Comparison of ENCODE assay signal across 23 cellular contexts in the genomic region with DNA sequence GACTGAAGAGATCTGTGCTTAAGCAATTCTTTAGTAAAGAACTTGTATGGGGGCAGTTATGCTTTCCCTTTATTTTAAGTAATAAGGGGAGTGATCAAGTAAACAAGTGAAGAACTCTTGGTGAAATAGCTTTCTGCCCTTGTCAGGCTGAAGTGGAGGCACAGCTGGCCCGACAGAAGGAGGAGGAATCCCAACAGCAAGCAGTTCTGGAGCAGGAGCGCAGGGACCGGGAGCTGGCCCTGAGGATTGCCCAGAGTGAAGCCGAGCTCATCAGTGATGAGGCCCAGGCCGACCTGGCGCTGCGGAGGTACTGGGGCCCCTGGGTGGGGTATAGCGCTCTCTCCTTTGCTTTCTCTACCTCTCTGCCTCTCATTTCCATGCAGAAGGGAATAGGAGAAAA.
DNase-seq lines count a peak whose midpoint lies in the region; ATAC-seq and TF ChIP-seq lines count a peak whose summit lies in the region.
"Had no signal": no experiment of that assay in that cellular context is flagged by ENCODE, and none has a peak within 500 bp of the region (broad histone marks: within the 10 kb centered on the region; RNA-seq: fewer than 3 reads in every experiment).

No MANE protein-coding gene starts in this region.

- intact Hi-C loops in MCF 10A (cut with micrococcal nuclease) (loop anchor here (5.0 kb wide), 1 partner anchor 790 kb away; no protein-coding TSS in a partner anchor), mammary epithelial cell (cut with micrococcal nuclease) (no loop called here), left lung (cut with DNase I) (no loop called here)

- H3K9me3 ChIP-seq in mammary epithelial cell (replicated peaks; ENCODE audit: insufficient read depth, low read length) (no peaks in the 10 kb centered on the region), left lung (no peaks in the 10 kb centered on the region), upper lobe of left lung (no peaks in the 10 kb centered on the region), gastroesophageal sphincter (no peaks in the 10 kb centered on the region)
- H3K9me3 ChIP-seq: A549; BLaER1 treated with 17β-estradiol and CSF1 and Interleukin-3, amounts not matched to agents 10 nM and 100 nM; SJSA1 had no signal

- H3K27me3 ChIP-seq in mammary epithelial cell (ENCODE audit: insufficient read depth, low read length) (no peaks in the 10 kb centered on the region), left lung (no peaks in the 10 kb centered on the region), upper lobe of left lung (no peaks in the 10 kb centered on the region), gastroesophageal sphincter (no peaks in the 10 kb centered on the region)
- H3K27me3 ChIP-seq: BLaER1 treated with 17β-estradiol and CSF1 and Interleukin-3, amounts not matched to agents 10 nM and 100 nM; SJSA1 had no signal

- POLR2A ChIA-PET in MCF 10A (lab: Yijun Ruan, JAX) = interaction anchor here (0.7 to 1.2 kb wide), 2 partner anchors 8 to 16 kb away, joined by 4 read pairs; no protein-coding TSS in a partner anchor

- no peaks in the 10 kb centered on the region for H4K20me1 ChIP-seq in mammary epithelial cell (ENCODE audit: insufficient read depth, low read length)
- H4K20me1 ChIP-seq: BLaER1 treated with 17β-estradiol and CSF1 and Interleukin-3, amounts not matched to agents 10 nM and 100 nM had no signal

- peak; percentile 85 for ATAC-seq in left lung
- no peak for ATAC-seq in upper lobe of left lung (ENCODE audit: low FRiP score in 2 of 2)
- no peak for ATAC-seq in GM19455 (IDR thresholded peaks at IDR 0.05; ENCODE audit: unreplicated experiment)
- ATAC-seq in GM19035 (IDR thresholded peaks at IDR 0.05; ENCODE audit: unreplicated experiment) = no peak
- ATAC-seq in gastroesophageal sphincter = no peak

- no peak overlapping the region for H3K9ac ChIP-seq in mammary epithelial cell (ENCODE audit: insufficient read depth, low read length)
- H3K9ac ChIP-seq: BLaER1 treated with 17β-estradiol and CSF1 and Interleukin-3, amounts not matched to agents 10 nM and 100 nM had no signal

- H3K79me2 ChIP-seq in mammary epithelial cell (ENCODE audit: insufficient read depth, low read length) = no peaks in the 10 kb centered on the region

- TF ChIP-seq POLR2A in upper lobe of left lung (IDR thresholded peaks at IDR 0.05) = no peak
- TF ChIP-seq POLR2A in gastroesophageal sphincter (IDR thresholded peaks at IDR 0.05) = no peak

- H3K36me3 ChIP-seq in mammary epithelial cell (ENCODE audit: insufficient read depth, low read length) (peaks cover 15% of the 10 kb centered on the region), left lung (peaks cover 0 to 5% of the 10 kb centered on the region in 2 donors), upper lobe of left lung (peaks cover 0 to 36% (median 3%) of the 10 kb centered on the region in 4 donors), gastroesophageal sphincter (peaks cover 0 to 35% of the 10 kb centered on the region in 2 donors)
- H3K36me3 ChIP-seq: BLaER1 treated with 17β-estradiol and CSF1 and Interleukin-3, amounts not matched to agents 10 nM and 100 nM had no signal

- H3K27ac ChIP-seq in mammary epithelial cell (ENCODE audit: insufficient read depth, low read depth, low read length) = no peak overlapping the region
- H3K27ac ChIP-seq in left lung = peak overlapping the region in 1 of 2 donors; percentile 0
- H3K27ac ChIP-seq in upper lobe of left lung = no peak overlapping the region
- H3K27ac ChIP-seq in gastroesophageal sphincter = no peak overlapping the region
- H3K27ac ChIP-seq: A549; BLaER1 treated with 17β-estradiol and CSF1 and Interleukin-3, amounts not matched to agents 10 nM and 100 nM; HL-60; PC-9; SJSA1 had no signal

- TF ChIP-seq EP300 in upper lobe of left lung (IDR thresholded peaks at IDR 0.05) = no peak
- no peak for TF ChIP-seq EP300 in gastroesophageal sphincter (IDR thresholded peaks at IDR 0.05)

- no TSS peak for BruUV-seq in MCF 10A (replicated peaks; lab: Mats Ljungman, UMichigan)
- no TSS peak for BruUV-seq in mammary epithelial cell (replicated peaks; lab: Mats Ljungman, UMichigan)

- no peak overlapping the region for H3K4me3 ChIP-seq in mammary epithelial cell (replicated peaks in 1 of 3; ENCODE audit: insufficient read depth in 1 of 3, low read depth in 2 of 3, low read length in 3 of 3)
- H3K4me3 ChIP-seq in left lung = no peak overlapping the region
- no peak overlapping the region for H3K4me3 ChIP-seq in upper lobe of left lung
- no peak overlapping the region for H3K4me3 ChIP-seq in gastroesophageal sphincter
- H3K4me3 ChIP-seq: A549; BLaER1 treated with 17β-estradiol and CSF1 and Interleukin-3, amounts not matched to agents 10 nM and 100 nM; PC-9; SJSA1 had no signal

- no peak overlapping the region for H2AFZ ChIP-seq in mammary epithelial cell (ENCODE audit: low read depth, low read length)
- H2AFZ ChIP-seq: PC-9 had no signal

- no peaks in the 10 kb centered on the region for H3K27me3 Mint-ChIP-seq in MCF 10A (ENCODE audit: insufficient read depth, unreplicated experiment)
- H3K27me3 Mint-ChIP-seq: CD4-positive, alpha-beta memory T cell had no signal

- no peaks in the 10 kb centered on the region for H3K4me1 ChIP-seq in mammary epithelial cell (ENCODE audit: insufficient read depth, low read length)
- H3K4me1 ChIP-seq in left lung = no peaks in the 10 kb centered on the region
- no peaks in the 10 kb centered on the region for H3K4me1 ChIP-seq in upper lobe of left lung
- no peaks in the 10 kb centered on the region for H3K4me1 ChIP-seq in gastroesophageal sphincter
- H3K4me1 ChIP-seq: A549; BLaER1 treated with 17β-estradiol and CSF1 and Interleukin-3, amounts not matched to agents 10 nM and 100 nM; SJSA1 had no signal

- TF ChIP-seq CTCF in MCF 10A (IDR thresholded peaks at IDR 0.05; ENCODE audit: unreplicated experiment) (no peak), mammary epithelial cell (conservative IDR thresholded peaks at IDR 0.05 in 1 of 2, IDR thresholded peaks at IDR 0.05 in 1 of 2; ENCODE audit: extremely low read depth in 1 of 2, insufficient read depth in 1 of 2, low read depth in 1 of 2, low read length in 2 of 2) (no peak), left lung (IDR thresholded peaks at IDR 0.05) (no peak), upper lobe of left lung (IDR thresholded peaks at IDR 0.05) (no peak), gastroesophageal sphincter (IDR thresholded peaks at IDR 0.05) (no peak)

- H3K27ac Mint-ChIP-seq in MCF 10A (ENCODE audit: low read depth, unreplicated experiment) = peak overlapping the region; percentile 6
- H3K27ac Mint-ChIP-seq: CD4-positive, alpha-beta memory T cell had no signal

- peaks cover 10% of the 10 kb centered on the region for H3K4me1 Mint-ChIP-seq in MCF 10A (ENCODE audit: insufficient read depth, unreplicated experiment)

- H3K4me3 Mint-ChIP-seq in MCF 10A (ENCODE audit: unreplicated experiment) = no peak overlapping the region
- H3K4me3 Mint-ChIP-seq: CD4-positive, alpha-beta memory T cell had no signal

- in situ Hi-C loops in mammary epithelial cell (cut with MboI; ENCODE audit: low sequenced_read_pairs in 2 of 2) = no loop called here

- H3K36me3 Mint-ChIP-seq in MCF 10A (ENCODE audit: insufficient read depth, unreplicated experiment) = peaks cover 16% of the 10 kb centered on the region

- H3K9me3 Mint-ChIP-seq in MCF 10A (ENCODE audit: unreplicated experiment) = no peaks in the 10 kb centered on the region

- CTCF ChIA-PET in MCF 10A (lab: Yijun Ruan, JAX) (interaction anchor here (0.5 to 5.0 kb wide), 13 partner anchors 11 to 1967 kb away, joined by 3 to 80 read pairs (median 4); no protein-coding TSS in a partner anchor), mammary epithelial cell (lab: Charles Lee; ENCODE audit: low non-redundant PET) (interaction anchor here (0.6 kb wide), 1 partner anchor 199 kb away, joined by 5 read pairs; no protein-coding TSS in a partner anchor)

- 97% methylated on average over 7 of the region's 8 CpGs for WGBS in mammary epithelial cell (ENCODE audit: low coverage, missing lambda C conversion rate)
- WGBS in upper lobe of left lung, 2 donors = 85% methylated on average over 8 of the region's 8 CpGs
- WGBS in gastroesophageal sphincter (ENCODE audit: low coverage in 1 of 2), 2 donors = 90 to 100% methylated on average over 3 to 5 of the region's 8 CpGs

- DNase-seq in MCF 10A (ENCODE audit: unreplicated experiment) (no peak), mammary epithelial cell (no peak), NCI-H524 (lab: John Stamatoyannopoulos, UW) (peak; percentile 74 to 79), left lung (peak; percentile 51 to 75), upper lobe of left lung (peak; percentile 35 to 47)
- DNase-seq: AML-193; CD4-positive, alpha-beta memory T cell; COR-L47; Karpas-422; NCI-H1092 treated with DMSO at 0.1 percent for 48 hours; NCI-H1436 treated with DMSO at 0.1 percent for 48 hours; NCI-H187 treated with DMSO at 0.1 percent for 48 hours; NCI-H446; NCI-H526 treated with DMSO at 0.1 percent for 48 hours; PC-9; Right ventricle myocardium superior had no signal

- no peak overlapping the region for H3K4me2 ChIP-seq in mammary epithelial cell (ENCODE audit: insufficient read depth, low read depth, low read length)
- H3K4me2 ChIP-seq: A549; BLaER1 treated with 17β-estradiol and CSF1 and Interleukin-3, amounts not matched to agents 10 nM and 100 nM; PC-9 had no signal

- dilution Hi-C loops in mammary epithelial cell (cut with HindIII; ENCODE audit: low sequenced_read_pairs) = no loop called here

Comparison
In these comparisons a context has a peak if more than half of its experiments do, and no peak if none do; other contexts are left out.
1. DNase-seq: peak in NCI-H524 (2 of 2), left lung (2 of 2) and upper lobe of left lung (2 of 2); none in MCF 10A (single experiment) and mammary epithelial cell (single experiment).